ENCODE assay signal across 8 cellular contexts in genomic region chr14:74301594-74302159, GRCh38. TPM values are rescaled to one million over a fixed set of nuclear protein-coding genes. Genes with fewer than 3 reads are reported as not detected.
DNase-seq lines count a peak whose midpoint lies in the region; ATAC-seq and TF ChIP-seq lines count a peak whose summit lies in the region.

No MANE protein-coding gene starts in this region.

- H3K36me3 Mint-ChIP-seq in activated CD8-positive, alpha-beta T cell treated with anti-CD3 and anti-CD28 coated beads for 36 hours (ENCODE audit: low read depth): peaks cover 18% of the 10 kb centered on the region

- peak overlapping the region; percentile 100 for H3K4me3 Mint-ChIP-seq in activated CD8-positive, alpha-beta T cell treated with anti-CD3 and anti-CD28 coated beads for 36 hours

- TF ChIP-seq CTCF in HEK293 (tag by site-specific recombination; IDR thresholded peaks at IDR 0.05) (no peak), smooth muscle cell (IDR thresholded peaks at IDR 0.05; ENCODE audit: borderline replicate concordance, insufficient read depth, poor library complexity, severe bottlenecking) (no peak)
- TF ChIP-seq CTCF in activated CD8-positive, alpha-beta T cell treated with anti-CD3 and anti-CD28 coated beads for 36 hours (IDR thresholded peaks at IDR 0.05): no peak

- peaks cover 23% of the 10 kb centered on the region for H3K4me1 Mint-ChIP-seq in activated CD8-positive, alpha-beta T cell treated with anti-CD3 and anti-CD28 coated beads for 36 hours (ENCODE audit: low read depth)

- H3K4me1 ChIP-seq in HEK293 (ENCODE audit: control insufficient read depth, insufficient read depth, low read length) (no peaks in the 10 kb centered on the region), iPS DF 6.9 (ENCODE audit: control insufficient read depth, insufficient read depth, low read length) (0 out of 2 replicates have a peak, but pooled peaks cover 2% of the 10 kb centered on the region), smooth muscle cell (ENCODE audit: low read depth) (peaks cover 3% of the 10 kb centered on the region)

- no peak for DNase-seq in activated CD8-positive, alpha-beta T cell treated with anti-CD3 and anti-CD28 coated beads for 36 hours
- DNase-seq in iPS DF 6.9 (ENCODE audit: low read depth, low spot score) (no peak), smooth muscle cell (lab: John Stamatoyannopoulos, UW; ENCODE audit: unreplicated experiment) (no peak), foreskin melanocyte (no peak), posterior vena cava (ENCODE audit: low spot score) (no peak)

- H3K79me2 ChIP-seq in smooth muscle cell (ENCODE audit: low read depth): peaks cover 24% of the 10 kb centered on the region

- H3K27ac ChIP-seq in HEK293 (ENCODE audit: extremely low read depth, low read depth, low read length) (peak overlapping the region; percentile 68; the same call in 1 of the 2 replicates), iPS DF 6.9 (ENCODE audit: low read length) (no peak overlapping the region), smooth muscle cell (ENCODE audit: low read depth) (no peak overlapping the region)

- H3K27ac Mint-ChIP-seq in activated CD8-positive, alpha-beta T cell treated with anti-CD3 and anti-CD28 coated beads for 36 hours: peak overlapping the region; percentile 97

- H3K36me3 ChIP-seq in HEK293 (ENCODE audit: control insufficient read depth in 2 of 2, insufficient read depth in 1 of 2, low read length in 2 of 2) (peaks cover 17 to 37% of the 10 kb centered on the region in 2 experiments; a peak in 2 of 3 replicates), iPS DF 6.9 (ENCODE audit: control insufficient read depth, insufficient read depth, low read length) (peaks cover 10% of the 10 kb centered on the region; the same call in 1 of the 2 replicates), smooth muscle cell (ENCODE audit: low read depth) (no peaks in the 10 kb centered on the region)

- WGBS in iPS DF 6.9 (ENCODE audit: insufficient coverage, insufficient read length): no CpG with 5 or more reads among the region's 22 CpGs
- WGBS in smooth muscle cell (ENCODE audit: low lambda C conversion rate): 32% methylated on average over 22 of the region's 22 CpGs

- no peak for ATAC-seq in activated CD8-positive, alpha-beta T cell treated with anti-CD3 and anti-CD28 coated beads for 36 hours
- ATAC-seq in GM18868 (IDR thresholded peaks at IDR 0.05; ENCODE audit: unreplicated experiment): no peak
- ATAC-seq in HG02938 (IDR thresholded peaks at IDR 0.05; ENCODE audit: unreplicated experiment): no peak

- H3K4me3 ChIP-seq in HEK293 (ENCODE audit: low read depth, low read length) (peak overlapping the region; percentile 92), iPS DF 6.9 (ENCODE audit: low read length) (peak overlapping the region; percentile 99; the same call in 1 of the 2 replicates), smooth muscle cell (peak overlapping the region; percentile 73)

- CTCF ChIA-PET in HEK293 (lab: Yijun Ruan, JAX): interaction anchor here (0.6 to 1.6 kb wide), 3 partner anchors 34 to 291 kb away, joined by 3 read pairs; no protein-coding TSS in a partner anchor
- CTCF ChIA-PET in activated CD8-positive, alpha-beta T cell treated with anti-CD3 and anti-CD28 coated beads for 36 hours (lab: Charles Lee): interaction anchor here (1.0 to 1.3 kb wide), 3 partner anchors 10 to 62 kb away, joined by 3 to 4 read pairs (median 3); no protein-coding TSS in a partner anchor

- no peaks in the 10 kb centered on the region for H3K27me3 ChIP-seq in iPS DF 6.9 (ENCODE audit: control insufficient read depth, insufficient read depth, low read length)
- H3K27me3 ChIP-seq in smooth muscle cell (ENCODE audit: low read depth): no peaks in the 10 kb centered on the region

- peak overlapping the region; percentile 85 for H3K4me2 ChIP-seq in smooth muscle cell

- intact Hi-C loops in activated CD8-positive, alpha-beta T cell treated with anti-CD3 and anti-CD28 coated beads for 36 hours (cut with micrococcal nuclease): no loop called here
- intact Hi-C loops in posterior vena cava (cut with DNase I): no loop called here

- H3K9ac ChIP-seq in smooth muscle cell (ENCODE audit: low read depth): no peak overlapping the region

- no peaks in the 10 kb centered on the region for H3K27me3 Mint-ChIP-seq in activated CD8-positive, alpha-beta T cell treated with anti-CD3 and anti-CD28 coated beads for 36 hours

- H2AFZ ChIP-seq in smooth muscle cell (ENCODE audit: low read depth): peak overlapping the region; percentile 97

- H4K20me1 ChIP-seq in smooth muscle cell (ENCODE audit: low read depth): peaks cover 42% of the 10 kb centered on the region

- no peaks in the 10 kb centered on the region for H3K9me3 Mint-ChIP-seq in activated CD8-positive, alpha-beta T cell treated with anti-CD3 and anti-CD28 coated beads for 36 hours

- POLR2A ChIA-PET in HEK293 (lab: Yijun Ruan, JAX): interaction anchor here (0.7 to 0.8 kb wide), 2 partner anchors 25 to 53 kb away, joined by 3 to 4 read pairs; no protein-coding TSS in a partner anchor
- POLR2A ChIA-PET in activated CD8-positive, alpha-beta T cell treated with anti-CD3 and anti-CD28 coated beads for 36 hours (lab: Charles Lee): interaction anchor here (0.9 kb wide), 1 partner anchor 11 kb away, joined by 3 read pairs; no protein-coding TSS in a partner anchor

- H3K9me3 ChIP-seq in HEK293 (ENCODE audit: control insufficient read depth, insufficient read depth, low read depth, low read length) (no peaks in the 10 kb centered on the region), iPS DF 6.9 (ENCODE audit: control insufficient read depth, insufficient read depth, low read length) (no peaks in the 10 kb centered on the region), smooth muscle cell (replicated peaks; ENCODE audit: low read depth) (no peaks in the 10 kb centered on the region)

- H3F3A ChIP-seq in smooth muscle cell (ENCODE audit: low read depth): no peaks in the 10 kb centered on the region

TF ChIP-seq in HEK293, 187 proteins besides CTCF, POLR2A, EP300 and RAD21 (continues in another document):
- no peak for TF ChIP-seq ZNF112 (tag by site-specific recombination; IDR thresholded peaks at IDR 0.05)
- no peak for TF ChIP-seq ZNF16 (tag by site-specific recombination; IDR thresholded peaks at IDR 0.05; ENCODE audit: low read depth)
- no peak for TF ChIP-seq HOXD13 (CRISPR knock-in tag; IDR thresholded peaks at IDR 0.05; ENCODE audit: borderline replicate concordance)
- TF ChIP-seq SCRT1 (tag by site-specific recombination; IDR thresholded peaks at IDR 0.05; ENCODE audit: borderline replicate concordance): no peak
- peak; percentile 68 for TF ChIP-seq ZNF76 (tag by site-specific recombination; IDR thresholded peaks at IDR 0.05; ENCODE audit: borderline replicate concordance, low read depth)
- TF ChIP-seq ZNF366 (tag by site-specific recombination; conservative IDR thresholded peaks at IDR 0.05): peak; percentile 49; the same call in 1 of the 2 replicates
- TF ChIP-seq SP3 (tag by site-specific recombination; IDR thresholded peaks at IDR 0.05): no peak
- TF ChIP-seq ZXDB (tag by site-specific recombination; IDR thresholded peaks at IDR 0.05): no peak
- TF ChIP-seq ZNF621 (tag by site-specific recombination; IDR thresholded peaks at IDR 0.05): no peak
- no peak for TF ChIP-seq ZNF175 (tag by site-specific recombination; IDR thresholded peaks at IDR 0.05)
- TF ChIP-seq, protein P1, sequence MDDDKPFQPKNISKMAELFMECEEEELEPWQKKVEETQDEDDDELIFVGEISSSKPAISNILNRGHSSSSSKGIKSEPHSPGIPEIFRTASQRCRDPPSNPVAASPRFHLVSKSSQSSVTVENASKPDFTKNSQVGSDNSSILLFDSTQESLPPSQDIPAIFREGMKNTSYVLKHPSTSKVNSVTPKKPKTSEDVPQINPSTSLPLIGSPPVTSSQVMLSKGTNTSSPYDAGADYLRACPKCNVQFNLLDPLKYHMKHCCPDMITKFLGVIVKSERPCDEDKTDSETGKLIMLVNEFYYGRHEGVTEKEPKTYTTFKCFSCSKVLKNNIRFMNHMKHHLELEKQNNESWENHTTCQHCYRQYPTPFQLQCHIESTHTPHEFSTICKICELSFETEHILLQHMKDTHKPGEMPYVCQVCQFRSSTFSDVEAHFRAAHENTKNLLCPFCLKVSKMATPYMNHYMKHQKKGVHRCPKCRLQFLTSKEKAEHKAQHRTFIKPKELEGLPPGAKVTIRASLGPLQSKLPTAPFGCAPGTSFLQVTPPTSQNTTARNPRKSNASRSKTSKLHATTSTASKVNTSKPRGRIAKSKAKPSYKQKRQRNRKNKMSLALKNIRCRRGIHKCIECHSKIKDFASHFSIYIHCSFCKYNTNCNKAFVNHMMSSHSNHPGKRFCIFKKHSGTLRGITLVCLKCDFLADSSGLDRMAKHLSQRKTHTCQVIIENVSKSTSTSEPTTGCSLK (tag by site-specific recombination; IDR thresholded peaks at IDR 0.05): no peak
- no peak for TF ChIP-seq ZNF23 (tag by site-specific recombination; IDR thresholded peaks at IDR 0.05; ENCODE audit: borderline replicate concordance)
- no peak for TF ChIP-seq ZNF843 (tag by site-specific recombination; IDR thresholded peaks at IDR 0.05)
- TF ChIP-seq FEZF1 (tag by site-specific recombination; IDR thresholded peaks at IDR 0.05): no peak
- no peak for TF ChIP-seq ZFP41 (tag by site-specific recombination; IDR thresholded peaks at IDR 0.05; ENCODE audit: borderline replicate concordance)
- no peak for TF ChIP-seq RBAK (tag by site-specific recombination; IDR thresholded peaks at IDR 0.05)
- no peak for TF ChIP-seq ZNF302 (tag by site-specific recombination; IDR thresholded peaks at IDR 0.05; ENCODE audit: low read depth)
- peak; percentile 23; the same call in 1 of the 2 replicates for TF ChIP-seq ZBTB20 (tag by site-specific recombination; IDR thresholded peaks at IDR 0.05)
- no peak for TF ChIP-seq ZNF561 (tag by site-specific recombination; IDR thresholded peaks at IDR 0.05; ENCODE audit: borderline replicate concordance)
- TF ChIP-seq ZNF624 (tag by site-specific recombination; IDR thresholded peaks at IDR 0.05): no peak
- TF ChIP-seq ZNF558 (tag by site-specific recombination; IDR thresholded peaks at IDR 0.05): no peak
- TF ChIP-seq SCRT2 (tag by site-specific recombination; IDR thresholded peaks at IDR 0.05): no peak

RNA-seq across cellular contexts. Expression of gene ABCD4, which starts 1.1 kb away (rescaled TPM):
- total RNA-seq in activated CD8-positive, alpha-beta T cell treated with anti-CD3 and anti-CD28 coated beads for 36 hours: 10 to 100 TPM; 44.6 to 46.0 TPM
- total RNA-seq in smooth muscle cell (19.3 and 28.0 TPM in 2 replicates), posterior vena cava (10 to 100 TPM; 29.4 to 35.6 TPM)
- polyA plus RNA-seq in smooth muscle cell: 33.8 and 46.3 TPM in 2 replicates

RNA-seq across cellular contexts. Expression of gene VRTN, which starts 46.6 kb away (rescaled TPM):
- total RNA-seq in activated CD8-positive, alpha-beta T cell treated with anti-CD3 and anti-CD28 coated beads for 36 hours: not detected
- 0.81 TPM in 1 of 2 replicates, not detected in the other for total RNA-seq in smooth muscle cell
- not detected in 2 replicates for polyA plus RNA-seq in smooth muscle cell
- total RNA-seq in posterior vena cava: not detected
